8 cellular contexts compared by ENCODE assay signal in genomic region chr15:60423540-60423939, GRCh38. TPM values are rescaled to one million over a fixed set of nuclear protein-coding genes. Genes with fewer than 3 reads are reported as not detected.
DNase-seq lines count a peak whose midpoint lies in the region; ATAC-seq, FAIRE-seq and TF ChIP-seq lines count a peak whose summit lies in the region.

No MANE protein-coding gene starts in this region.

- CTCF ChIA-PET in H1 (lab: Charles Lee; ENCODE audit: partially characterized antibody) = interaction anchor here (0.8 kb wide), 1 partner anchor 13 kb away, joined by 3 read pairs; no protein-coding TSS in a partner anchor

- H2BK12ac ChIP-seq in H1 (ENCODE audit: low read depth, low read length) = no peak overlapping the region

- no peak overlapping the region for H3K4me2 ChIP-seq in H1 (ENCODE audit: insufficient read depth in 1 of 2, low read depth in 2 of 2, low read length in 2 of 2)

- no peak overlapping the region for H3K9ac ChIP-seq in H1 (replicated peaks in 1 of 4; ENCODE audit: extremely low read depth in 1 of 4, low read depth in 3 of 4, low read length in 3 of 4)

- no peak overlapping the region for H2BK120ac ChIP-seq in H1 (replicated peaks; ENCODE audit: low read depth, low read length)

- no peak overlapping the region for H3K23ac ChIP-seq in H1 (ENCODE audit: insufficient read length)

- H2AFZ ChIP-seq in H1 (ENCODE audit: low read length) = no peak overlapping the region

- H3K9me3 Mint-ChIP-seq in osteocyte (ENCODE audit: unreplicated experiment) = no peaks in the 10 kb centered on the region

- H3K27me3 Mint-ChIP-seq in osteocyte (ENCODE audit: unreplicated experiment) = no peaks in the 10 kb centered on the region

- H3K36me3 Mint-ChIP-seq in osteocyte (ENCODE audit: unreplicated experiment) = peaks cover 8% of the 10 kb centered on the region

- no peak overlapping the region for H3K56ac ChIP-seq in H1 (replicated peaks; ENCODE audit: insufficient read length, low read depth, low read length)

- DNase-seq in EH (ENCODE audit: low read depth) (peak; percentile 92), NCI-H226 (peak; percentile 95), H1 (ENCODE audit: low read depth in 1 of 2, low spot score in 2 of 2) (no peak), osteocyte (ENCODE audit: extremely low spot score, unreplicated experiment) (no peak), ecto neural progenitor cell (ENCODE audit: low spot score) (no peak), NCI-H1092 (lab: John Stamatoyannopoulos, UW) (no peak), KG1 (lab: John Stamatoyannopoulos, UW) (no peak)
- no peak for DNase-seq in stimulated activated naive CD8-positive, alpha-beta T cell treated with anti-CD3 and anti-CD28 coated beads, Interleukin-15, Interleukin-2, amounts not matched to agents 100 U/mL and 50 U/mL, for 24 hours

- no peak overlapping the region for H3K14ac ChIP-seq in H1 (ENCODE audit: insufficient read length)

- no peak overlapping the region for H3K18ac ChIP-seq in H1 (ENCODE audit: extremely low read depth, low read length)

- no peak for TF ChIP-seq POLR2A in H1 (IDR thresholded peaks at IDR 0.05; ENCODE audit: control extremely low read depth in 1 of 2, low read depth in 2 of 2, low read length in 2 of 2)

- no peak overlapping the region for H2BK20ac ChIP-seq in H1 (ENCODE audit: low read length)

- no peaks in the 10 kb centered on the region for H3K79me1 ChIP-seq in H1 (ENCODE audit: low read depth, low read length)

- H2BK5ac ChIP-seq in H1 (ENCODE audit: low read depth, low read length) = no peak overlapping the region

- no peaks in the 10 kb centered on the region for H3K23me2 ChIP-seq in H1 (ENCODE audit: low read depth, low read length)

- H4K20me1 ChIP-seq in H1 (replicated peaks in 1 of 2; ENCODE audit: control insufficient read depth in 1 of 2, insufficient read depth in 2 of 2, low read length in 2 of 2) = no peaks in the 10 kb centered on the region

- H3K27me3 ChIP-seq in H1 (replicated peaks in 1 of 4; ENCODE audit: control insufficient read depth in 3 of 4, extremely low read depth in 1 of 4, insufficient read depth in 3 of 4, low read length in 3 of 4) = no peaks in the 10 kb centered on the region

- WGBS in H1 (ENCODE audit: extremely low coverage in 1 of 2, insufficient coverage in 1 of 2, insufficient read length in 1 of 2, insufficient replicate concordance in 2 of 2, low coverage in 1 of 2, low lambda C conversion rate in 2 of 2, missing lambda C conversion rate in 1 of 2), 2 experiments = 65% methylated on average over 2 of the region's 2 CpGs; no CpG with 5 or more reads in 1 of the 2 experiments

- TF ChIP-seq RAD21 in H1 (IDR thresholded peaks at IDR 0.05 in 1 of 2, conservative IDR thresholded peaks at IDR 0.05 in 1 of 2; ENCODE audit: low read depth in 2 of 2, low read length in 2 of 2) = no peak

- peak overlapping the region; percentile 98 for H3K27ac Mint-ChIP-seq in osteocyte (ENCODE audit: unreplicated experiment)

- no peak overlapping the region for H3K27ac ChIP-seq in H1 (ENCODE audit: low read depth, low read length)

- POLR2A ChIA-PET in H1 (lab: Charles Lee; ENCODE audit: partially characterized antibody) = no interaction called here

- TF ChIP-seq EP300 in H1 (IDR thresholded peaks at IDR 0.05; ENCODE audit: borderline replicate concordance in 1 of 2, low read depth in 2 of 2, low read length in 2 of 2) = no peak

- ATAC-seq in stimulated activated naive CD8-positive, alpha-beta T cell treated with anti-CD3 and anti-CD28 coated beads, Interleukin-15, Interleukin-2, amounts not matched to agents 100 U/mL and 50 U/mL, for 24 hours = no peak

- no peaks in the 10 kb centered on the region for H3K4me1 ChIP-seq in H1 (replicated peaks in 1 of 4; ENCODE audit: control insufficient read depth in 3 of 4, insufficient read depth in 4 of 4, low read length in 3 of 4)

- peaks cover 77% of the 10 kb centered on the region for H3K4me1 Mint-ChIP-seq in osteocyte (ENCODE audit: unreplicated experiment)

- H3K4me3 Mint-ChIP-seq in osteocyte (ENCODE audit: unreplicated experiment) = peak overlapping the region; percentile 36

- H2BK15ac ChIP-seq in H1 (ENCODE audit: low read length) = no peak overlapping the region

- H4K5ac ChIP-seq in H1 (ENCODE audit: insufficient read length, low read depth, low read length) = no peak overlapping the region

- no peaks in the 10 kb centered on the region for H3K9me3 ChIP-seq in H1 (ENCODE audit: insufficient read depth in 2 of 2, low read depth in 1 of 2, low read length in 1 of 2)

- H2AK5ac ChIP-seq in H1 (ENCODE audit: low read depth, low read length) = no peak overlapping the region

- no peaks in the 10 kb centered on the region for H3K79me2 ChIP-seq in H1 (ENCODE audit: control insufficient read depth in 1 of 2, insufficient read depth in 2 of 2, low read length in 2 of 2)

- TF ChIP-seq CTCF in H1 (IDR thresholded peaks at IDR 0.05; ENCODE audit: control extremely low read depth in 1 of 3, insufficient read depth in 1 of 3, low read depth in 1 of 3, low read length in 3 of 3) = no peak
- TF ChIP-seq CTCF in osteocyte (IDR thresholded peaks at IDR 0.05) = no peak

- H4K8ac ChIP-seq in H1 (ENCODE audit: extremely low read depth, insufficient read depth, low read length) = no peak overlapping the region

- no peak overlapping the region for H3K4ac ChIP-seq in H1 (replicated peaks; ENCODE audit: insufficient read length, low read depth, low read length)

- no peak overlapping the region for H3K4me3 ChIP-seq in H1 (ENCODE audit: extremely low read depth in 1 of 4, insufficient read depth in 2 of 4, low read depth in 3 of 4, low read length in 4 of 4)

- FAIRE-seq in H1 (lab: Jason Lieb, UNC) = no peak

- H3K36me3 ChIP-seq in H1 (ENCODE audit: control insufficient read depth in 2 of 4, insufficient read depth in 4 of 4, low read length in 3 of 4) = peaks cover 0 to 13% (median 0%) of the 10 kb centered on the region in 4 experiments; a peak in 1 of 8 replicates

- H4K91ac ChIP-seq in H1 (replicated peaks; ENCODE audit: insufficient read length, low read length) = no peak overlapping the region

TF ChIP-seq in H1, 55 proteins besides CTCF, POLR2A, EP300 and RAD21:
- no peak for TF ChIP-seq BCL11A (IDR thresholded peaks at IDR 0.05; ENCODE audit: low read depth in 2 of 2, low read length in 2 of 2)
- no peak for TF ChIP-seq PHF8 (conservative IDR thresholded peaks at IDR 0.05; ENCODE audit: low read depth, low read length)
- TF ChIP-seq MAFK (IDR thresholded peaks at IDR 0.05; ENCODE audit: low read depth, low read length) = 0 out of 2 replicates have a peak, but pooled peaks have one; percentile 14
TF ChIP-seq in H1: peak in this region for 1.

RNA-seq across cellular contexts. Expression of gene ANXA2, which starts 25.8 kb away (rescaled TPM):
- total RNA-seq in H1 (2021; fragmentation: NEBNext Ultra II Directional; extraction: Animal tissue kit (Norgen Biotek cat#: 25700)) = 214 and 217 TPM in 2 replicates
- 112 and 178 TPM in 2 replicates for polyA plus RNA-seq in H1 (2011; rRNA removed)
- 228 TPM for polyA plus RNA-seq in H1 (2011; cell fraction: cytosol; rRNA removed)
- 144 TPM for polyA plus RNA-seq in H1 (2011; cell fraction: nucleus; rRNA removed)
- polyA plus RNA-seq in H1 (2012, experiment 1 of 2) = 229 to 280 TPM (median 248 TPM) in 4 replicates
- 69.2 TPM for polyA plus RNA-seq in H1 (2012, experiment 2 of 2)
- polyA plus RNA-seq in H1 (2013, experiment 1 of 2) = 228 TPM
- 226 TPM for polyA plus RNA-seq in H1 (2013, experiment 2 of 2)
- 230 and 269 TPM in 2 replicates for polyA minus RNA-seq in H1 (2011; rRNA and poly(A)+ RNA removed)
- polyA minus RNA-seq in H1 (2011; cell fraction: cytosol; rRNA and poly(A)+ RNA removed) = 74.2 TPM
- polyA minus RNA-seq in H1 (2011; cell fraction: nucleus; rRNA and poly(A)+ RNA removed) = 106 TPM
- 2,961 and 3,149 TPM in 2 replicates for total RNA-seq in osteocyte

RNA-seq across cellular contexts. Expression of gene ICE2, which starts 55.4 kb away (rescaled TPM):
- total RNA-seq in H1 (2021; fragmentation: NEBNext Ultra II Directional; extraction: Animal tissue kit (Norgen Biotek cat#: 25700)) = 74.1 and 87.3 TPM in 2 replicates
- polyA plus RNA-seq in H1 (2011; rRNA removed) = 26.4 and 40.0 TPM in 2 replicates
- polyA plus RNA-seq in H1 (2011; cell fraction: cytosol; rRNA removed) = 27.5 TPM
- polyA plus RNA-seq in H1 (2011; cell fraction: nucleus; rRNA removed) = 65.4 TPM
- polyA plus RNA-seq in H1 (2012, experiment 1 of 2) = 32.1 to 61.5 TPM (median 39.4 TPM) in 4 replicates
- 1.8 TPM for polyA plus RNA-seq in H1 (2012, experiment 2 of 2)
- 42.7 TPM for polyA plus RNA-seq in H1 (2013, experiment 1 of 2)
- 36.4 TPM for polyA plus RNA-seq in H1 (2013, experiment 2 of 2)
- 60.6 and 80.3 TPM in 2 replicates for polyA minus RNA-seq in H1 (2011; rRNA and poly(A)+ RNA removed)
- polyA minus RNA-seq in H1 (2011; cell fraction: cytosol; rRNA and poly(A)+ RNA removed) = 38.4 TPM
- 152 TPM for polyA minus RNA-seq in H1 (2011; cell fraction: nucleus; rRNA and poly(A)+ RNA removed)
- total RNA-seq in osteocyte = 48.2 and 50.3 TPM in 2 replicates

Comparison
In these comparisons a context has a peak if more than half of its experiments do, and no peak if none do; other contexts are left out.
1. DNase-seq: peak in EH (single experiment) and NCI-H226 (single experiment); none in H1 (0 of 2), osteocyte (single experiment), stimulated activated naive CD8-positive, alpha-beta T cell treated with anti-CD3 and anti-CD28 coated beads, Interleukin-15, Interleukin-2, amounts not matched to agents 100 U/mL and 50 U/mL, for 24 hours (single experiment), ecto neural progenitor cell (single experiment), NCI-H1092 (single experiment) and KG1 (single experiment).
2. RNA of gene ANXA2, which starts 25.8 kb away (total RNA-seq): 2,961 to 3,149 TPM in osteocyte; 214 to 217 TPM in H1; every median in the first group is over 10 times any median in the second.